In genomic region chr1:114153051-114153620, GRCh38 we compare ENCODE assay signal across 12 cellular contexts. TPM values are rescaled to one million over a fixed set of nuclear protein-coding genes. Genes with fewer than 3 reads are reported as not detected.
A peak's percentile ranks its signal among the peaks of the same experiment; 100 is the strongest.
DNase-seq lines count a peak whose midpoint lies in the region; ATAC-seq, FAIRE-seq and TF ChIP-seq lines count a peak whose summit lies in the region.
"Had no signal": no experiment of that assay in that cellular context is flagged by ENCODE, and none has a peak within 500 bp of the region (broad histone marks: within the 10 kb centered on the region; RNA-seq: fewer than 3 reads in every experiment).

No MANE protein-coding gene starts in this region.

- H3K9me2 ChIP-seq in SK-N-SH, result no peaks in the 10 kb centered on the region

- H2BK120ac ChIP-seq in mesenchymal stem cell (ENCODE audit: low read depth, low read length), result no peak overlapping the region

- H3K27ac ChIP-seq in SK-N-SH (ENCODE audit: low read depth in 2 of 2, low read length in 1 of 2) (no peak overlapping the region), astrocyte (ENCODE audit: low read depth, low read length) (no peak overlapping the region), mesenchymal stem cell (ENCODE audit: low read length, poor library complexity, severe bottlenecking) (no peak overlapping the region), subcutaneous abdominal adipose tissue (ENCODE audit: low read depth, low read length) (no peak overlapping the region)
- H3K27ac ChIP-seq: BLaER1 had no signal

- H2BK15ac ChIP-seq in mesenchymal stem cell (ENCODE audit: low read depth, poor library complexity, severe bottlenecking), result peak overlapping the region; percentile 78

- CTCF ChIA-PET in SK-N-SH (lab: Yijun Ruan, JAX), result interaction anchor here (0.6 to 3.1 kb wide), 10 partner anchors 9 to 313 kb away, joined by 3 to 14 read pairs (median 4); partner anchors contain the start of gene OLFML3

- H2AK5ac ChIP-seq in mesenchymal stem cell (ENCODE audit: low read length, severe bottlenecking), result no peak overlapping the region

- H2BK5ac ChIP-seq in mesenchymal stem cell (ENCODE audit: low read depth, low read length, poor library complexity, severe bottlenecking), result peak overlapping the region; percentile 33

- H3K4me1 Mint-ChIP-seq in astrocyte (ENCODE audit: low read depth, unreplicated experiment), result peaks cover 7% of the 10 kb centered on the region

- WGBS in SK-N-SH (ENCODE audit: low lambda C conversion rate), result 3% methylated on average over 14 of the region's 42 CpGs
- WGBS in mesenchymal stem cell, result 1% methylated on average over 39 of the region's 42 CpGs

- peaks cover 72% of the 10 kb centered on the region for H3K27me3 Mint-ChIP-seq in astrocyte (ENCODE audit: low read depth, unreplicated experiment)

- TF ChIP-seq RAD21 in SK-N-SH (IDR thresholded peaks at IDR 0.05; ENCODE audit: low read length), result no peak

- POLR2A ChIA-PET in SK-N-SH (lab: Yijun Ruan, JAX), result no interaction called here

- H3K27me3 ChIP-seq in SK-N-SH (ENCODE audit: insufficient read depth) (peaks cover 82% of the 10 kb centered on the region), astrocyte (ENCODE audit: insufficient read depth, low read length) (peaks cover 77% of the 10 kb centered on the region), mesenchymal stem cell (ENCODE audit: control insufficient read depth in 1 of 2, insufficient read depth in 1 of 2, low read length in 2 of 2) (peaks cover 94 to 97% of the 10 kb centered on the region in 2 experiments), subcutaneous abdominal adipose tissue (ENCODE audit: control insufficient read depth in 5 of 5, insufficient read depth in 4 of 5, low read length in 5 of 5) (peaks cover 44 to 77% (median 64%) of the 10 kb centered on the region in 5 donors)

- H3K4me2 ChIP-seq in SK-N-SH (peak overlapping the region; percentile 77; the same call in 1 of the 2 replicates), astrocyte (ENCODE audit: low read length) (peak overlapping the region; percentile 83), mesenchymal stem cell (ENCODE audit: low read length, poor library complexity, severe bottlenecking) (peak overlapping the region; percentile 61)
- H3K4me2 ChIP-seq: BLaER1 had no signal

- no peak overlapping the region for H4K8ac ChIP-seq in mesenchymal stem cell (ENCODE audit: low read length)

- H3K36me3 Mint-ChIP-seq in astrocyte (ENCODE audit: low read depth, unreplicated experiment), result peaks cover 2% of the 10 kb centered on the region

- no peak for TF ChIP-seq EP300 in SK-N-SH (IDR thresholded peaks at IDR 0.05; ENCODE audit: borderline replicate concordance in 1 of 2, low read depth in 1 of 2, low read length in 1 of 2)

- TF ChIP-seq CTCF in SK-N-SH (IDR thresholded peaks at IDR 0.05) (no peak), astrocyte (IDR thresholded peaks at IDR 0.05; ENCODE audit: insufficient read depth, low read depth, low read length) (no peak)

- no peaks in the 10 kb centered on the region for H3K79me1 ChIP-seq in mesenchymal stem cell (replicated peaks; ENCODE audit: low read length, poor library complexity, severe bottlenecking)

- peaks cover 6 to 9% of the 10 kb centered on the region in 2 experiments; a peak in 2 of 4 replicates for H3K4me1 ChIP-seq in SK-N-SH (ENCODE audit: control insufficient read depth in 1 of 2, insufficient read depth in 2 of 2, low read depth in 1 of 2, low read length in 1 of 2)
- H3K4me1 ChIP-seq in astrocyte (ENCODE audit: insufficient read depth, low read length), result peaks cover 24% of the 10 kb centered on the region
- H3K4me1 ChIP-seq in mesenchymal stem cell (ENCODE audit: control insufficient read depth, insufficient read depth, low read depth, low read length), result peaks cover 28% of the 10 kb centered on the region
- peaks cover 0 to 31% (median 21%) of the 10 kb centered on the region in 5 donors for H3K4me1 ChIP-seq in subcutaneous abdominal adipose tissue (ENCODE audit: control insufficient read depth in 5 of 5, insufficient read depth in 5 of 5, low read length in 5 of 5)
- H3K4me1 ChIP-seq: BLaER1 had no signal

- no peak overlapping the region; a peak in 1 of 4 replicates for H3K4me3 ChIP-seq in SK-N-SH (ENCODE audit: low read depth in 2 of 2, low read length in 1 of 2)
- H3K4me3 ChIP-seq in astrocyte (ENCODE audit: insufficient read depth, low read depth, low read length), result no peak overlapping the region
- H3K4me3 ChIP-seq in mesenchymal stem cell (ENCODE audit: insufficient read depth in 1 of 2, low read depth in 1 of 2, low read length in 2 of 2), result peak overlapping the region in 1 of 2 experiments; percentile 44
- peak overlapping the region in 3 of 5 donors; percentile 26 to 62 (median 27) for H3K4me3 ChIP-seq in subcutaneous abdominal adipose tissue (ENCODE audit: low read depth in 1 of 5, low read length in 5 of 5)
- H3K4me3 ChIP-seq: BLaER1 had no signal

- no peak overlapping the region for H3K18ac ChIP-seq in mesenchymal stem cell (ENCODE audit: low read depth in 1 of 2, low read length in 2 of 2)

- no peak overlapping the region for H4K91ac ChIP-seq in mesenchymal stem cell (ENCODE audit: low read length)

- no peak overlapping the region for H3K14ac ChIP-seq in mesenchymal stem cell (ENCODE audit: low read length in 2 of 2)

- ATAC-seq in SK-N-SH treated with all-trans-retinoic acid at 6 μM for 48 hours (no peak), HG02623 (IDR thresholded peaks at IDR 0.05; ENCODE audit: unreplicated experiment) (no peak)
- ATAC-seq: Panc1 had no signal

- no peak for FAIRE-seq in astrocyte (lab: Jason Lieb, UNC)
- FAIRE-seq: small intestine had no signal

- H3F3A ChIP-seq in SK-N-SH (replicated peaks; ENCODE audit: insufficient read depth), result peaks cover 9% of the 10 kb centered on the region

- no peaks in the 10 kb centered on the region for H3K79me2 ChIP-seq in SK-N-SH (ENCODE audit: insufficient read depth)
- no peaks in the 10 kb centered on the region for H3K79me2 ChIP-seq in astrocyte (ENCODE audit: insufficient read depth, low read length)

- no peak overlapping the region for H2BK12ac ChIP-seq in mesenchymal stem cell (ENCODE audit: low read length in 2 of 2)

- peaks cover 7% of the 10 kb centered on the region; the same call in 1 of the 2 replicates for H4K20me1 ChIP-seq in SK-N-SH (ENCODE audit: insufficient read depth)
- no peaks in the 10 kb centered on the region for H4K20me1 ChIP-seq in astrocyte (ENCODE audit: insufficient read depth, low read length)
- H4K20me1 ChIP-seq: BLaER1 had no signal

- H3K36me3 ChIP-seq in SK-N-SH (replicated peaks in 1 of 2; ENCODE audit: control insufficient read depth in 1 of 2, insufficient read depth in 2 of 2, low read length in 1 of 2) (no peaks in the 10 kb centered on the region), astrocyte (ENCODE audit: insufficient read depth, low read length) (no peaks in the 10 kb centered on the region), mesenchymal stem cell (ENCODE audit: control insufficient read depth in 1 of 2, insufficient read depth in 2 of 2, low read depth in 1 of 2, low read length in 2 of 2) (no peaks in the 10 kb centered on the region), subcutaneous abdominal adipose tissue (ENCODE audit: control insufficient read depth in 5 of 5, insufficient read depth in 5 of 5, low read length in 5 of 5) (no peaks in the 10 kb centered on the region)
- H3K36me3 ChIP-seq: BLaER1 had no signal

- peaks cover 5% of the 10 kb centered on the region for H3K9me3 Mint-ChIP-seq in astrocyte (ENCODE audit: unreplicated experiment)

- H3K9me3 ChIP-seq in SK-N-SH (no peaks in the 10 kb centered on the region), astrocyte (ENCODE audit: insufficient read depth, low read depth, low read length) (no peaks in the 10 kb centered on the region), mesenchymal stem cell (ENCODE audit: control insufficient read depth, low read length) (no peaks in the 10 kb centered on the region), subcutaneous abdominal adipose tissue (ENCODE audit: control insufficient read depth in 5 of 5, low read length in 5 of 5) (no peaks in the 10 kb centered on the region)

- DNase-seq in SK-N-SH (no peak), astrocyte (ENCODE audit: low read depth) (no peak), mesenchymal stem cell (peak; percentile 0), NCI-H2227 (lab: John Stamatoyannopoulos, UW; ENCODE audit: unreplicated experiment) (no peak), NCI-H2029 treated with DMSO at 0.1 percent for 48 hours (lab: John Stamatoyannopoulos, UW) (no peak)

- no peak overlapping the region for H3K27ac Mint-ChIP-seq in astrocyte (ENCODE audit: unreplicated experiment)

- no peak overlapping the region for H3K4me3 Mint-ChIP-seq in astrocyte (ENCODE audit: unreplicated experiment)

- H2AFZ ChIP-seq in SK-N-SH (ENCODE audit: low read depth), result peak overlapping the region; percentile 46; the same call in 1 of the 2 replicates
- no peak overlapping the region for H2AFZ ChIP-seq in astrocyte (ENCODE audit: low read depth, low read length)
- H2AFZ ChIP-seq in mesenchymal stem cell (ENCODE audit: low read depth, low read length), result no peak overlapping the region

- H3K9ac ChIP-seq in SK-N-SH (no peak overlapping the region), astrocyte (ENCODE audit: low read length) (no peak overlapping the region), mesenchymal stem cell (ENCODE audit: low read length) (no peak overlapping the region), subcutaneous abdominal adipose tissue (ENCODE audit: low read length in 5 of 5) (no peak overlapping the region)
- H3K9ac ChIP-seq: BLaER1 had no signal

- peak overlapping the region in 1 of 2 experiments; percentile 43 for H3K23ac ChIP-seq in mesenchymal stem cell (ENCODE audit: low read length in 2 of 2)

- H3K4ac ChIP-seq in mesenchymal stem cell (ENCODE audit: low read depth in 1 of 2, low read length in 2 of 2), result no peak overlapping the region

TF ChIP-seq in SK-N-SH, 30 proteins besides CTCF, POLR2A, EP300 and RAD21 (continues in another document):
- TF ChIP-seq RFX5 (IDR thresholded peaks at IDR 0.05; ENCODE audit: low read length) (no peak), SMC3 (IDR thresholded peaks at IDR 0.05; ENCODE audit: low read depth, low read length) (no peak)

TF ChIP-seq in SK-N-SH treated with all-trans-retinoic acid at 6 μM for 48 hours, 23 proteins besides CTCF, POLR2A, EP300 and RAD21 (continues in another document):
- TF ChIP-seq GLIS3 (CRISPR knock-in tag; IDR thresholded peaks at IDR 0.05) (no peak), CSDC2 (CRISPR knock-in tag; IDR thresholded peaks at IDR 0.05) (no peak), BACH2 (CRISPR knock-in tag; IDR thresholded peaks at IDR 0.05; ENCODE audit: borderline replicate concordance) (no peak), ZFP3 (CRISPR knock-in tag; IDR thresholded peaks at IDR 0.05) (no peak)

RNA-seq across cellular contexts. Expression of gene SYT6, which starts 0.5 kb away (rescaled TPM):
- polyA plus RNA-seq in SK-N-SH (2012; rRNA removed), result not detected in 2 replicates
- under 0.01 TPM in 1 of 2 replicates, not detected in the other for polyA plus RNA-seq in SK-N-SH (2012; cell fraction: cytosol; rRNA removed)
- polyA plus RNA-seq in SK-N-SH (2012; cell fraction: nucleus; rRNA removed), result not detected in 2 replicates
- 0.38 and 0.39 TPM in 2 replicates for total RNA-seq in astrocyte
- not detected for polyA plus RNA-seq in mesenchymal stem cell (2013, experiment 1 of 2)
- not detected for polyA plus RNA-seq in mesenchymal stem cell (2013, experiment 2 of 2)
- total RNA-seq: fibroblast of villous mesenchyme had no signal

Comparison
In these comparisons a context has a peak if more than half of its experiments do, and no peak if none do; other contexts are left out.
1. H3K4me3 ChIP-seq: peak in subcutaneous abdominal adipose tissue (3 of 5); none in SK-N-SH (0 of 2) and astrocyte (single experiment).
2. Peak in every context shown above with its lines, with median percentiles within 50 percentile points of each other: H3K4me2 ChIP-seq.